ENCODE assay signal across 17 cellular contexts in the genomic region with DNA sequence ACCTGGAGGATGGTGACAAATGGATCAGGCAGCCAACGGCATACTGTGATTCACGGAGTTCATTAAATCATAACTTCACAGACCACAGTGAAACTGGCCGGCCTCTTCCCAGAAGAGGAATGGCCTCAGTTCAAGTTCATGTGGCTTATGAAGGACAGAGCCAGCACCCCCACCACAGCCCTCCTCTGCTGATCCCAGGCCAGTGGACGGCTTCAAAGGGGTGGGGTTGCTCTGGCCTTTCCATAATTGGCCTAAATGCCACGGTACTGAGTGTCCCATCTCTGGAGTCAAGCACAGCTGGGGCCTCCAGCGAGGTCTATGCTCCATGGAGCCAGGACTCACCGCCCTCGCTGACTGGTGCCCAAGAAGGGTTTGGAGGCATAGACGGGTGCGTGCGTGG. TPM values are rescaled to one million over a fixed set of nuclear protein-coding genes. Genes with fewer than 3 reads are reported as not detected.
"Had no signal": no experiment of that assay in that cellular context is flagged by ENCODE, and none has a peak within 500 bp of the region (broad histone marks: within the 10 kb centered on the region; RNA-seq: fewer than 3 reads in every experiment).

No MANE protein-coding gene starts in this region.

- H3K27me3 ChIP-seq: foreskin keratinocyte, heart right ventricle, vagina had no signal

- H3K4me3 ChIP-seq: heart right ventricle, SK-N-MC, thoracic aorta, vagina had no signal

- H3K4me1 ChIP-seq: foreskin keratinocyte, vagina had no signal

- ATAC-seq: activated CD8-positive, alpha-beta T cell treated with anti-CD3 and anti-CD28 coated beads for 36 hours; activated naive CD8-positive, alpha-beta T cell treated with anti-CD3 and anti-CD28 coated beads, Interleukin-2, amount 50 U/mL, for 24 hours; foreskin keratinocyte; T-cell had no signal

- H3K9me3 ChIP-seq: heart right ventricle, thoracic aorta, vagina had no signal

- DNase-seq: activated CD8-positive, alpha-beta memory T cell treated with anti-CD3 and anti-CD28 coated beads, Interleukin-2, amount 50 U/mL, for 4 hours; activated CD8-positive, alpha-beta T cell treated with anti-CD3 and anti-CD28 coated beads for 36 hours; activated naive CD4-positive, alpha-beta T cell; activated naive CD8-positive, alpha-beta T cell treated with anti-CD3 and anti-CD28 coated beads, Interleukin-2, amount 50 U/mL, for 24 hours; erythroblast; foreskin keratinocyte; heart right ventricle; islet precursor cell; stimulated activated CD4-positive, alpha-beta T cell treated with anti-CD3 and anti-CD28 coated beads, Interleukin-2, amount 100 ng/mL, for 48 hours; stimulated activated CD8-positive, alpha-beta memory T cell treated with anti-CD3 and anti-CD28 coated beads, Interleukin-4, amount 100 ng/mL, for 48 hours; stimulated activated naive CD8-positive, alpha-beta T cell treated with anti-CD3 and anti-CD28 coated beads, Interleukin-15, Interleukin-2, amounts not matched to agents 100 U/mL and 50 U/mL, for 24 hours; T-cell; T1000 had no signal

- H3K27ac ChIP-seq: foreskin keratinocyte, heart right ventricle, SK-N-MC, thoracic aorta, vagina, VCaP had no signal

RNA-seq across cellular contexts. Expression of gene PABPN1L, which starts 31.1 kb away (rescaled TPM):
- total RNA-seq: activated CD8-positive, alpha-beta T cell treated with anti-CD3 and anti-CD28 coated beads for 36 hours; foreskin keratinocyte; T-cell; thoracic aorta; vagina had no signal
